ENCODE assay signal across 12 cellular contexts in genomic region chr1:197980457-197980856, GRCh38.
"Had no signal": no experiment of that assay in that cellular context is flagged by ENCODE, and none has a peak within 500 bp of the region (broad histone marks: within the 10 kb centered on the region; RNA-seq: fewer than 3 reads in every experiment).

No MANE protein-coding gene starts in this region.

- DNase-seq: activated CD4-positive, alpha-beta memory T cell treated with anti-CD3 and anti-CD28 coated beads, Interleukin-2, amount 10 ng/mL, durations not matched to agents 7 days and 5 days; activated CD4-positive, alpha-beta T cell treated with anti-CD3 and anti-CD28 coated beads for 4 hours; activated naive CD4-positive, alpha-beta T cell; activated naive CD8-positive, alpha-beta T cell treated with anti-CD3 and anti-CD28 coated beads for 36 hours; activated T-cell treated with anti-CD3 and anti-CD28 coated beads, Interleukin-2, amount 50 U/mL, for 1 hour; amniotic stem cell; effector memory CD8-positive, alpha-beta T cell; naive B cell; pancreas; sigmoid colon; stimulated activated CD4-positive, alpha-beta T cell treated with anti-CD3 and anti-CD28 coated beads, Interleukin-4, amount 100 ng/mL, for 24 hours; stimulated activated naive B cell treated with anti-CD40 and anti-IgM and Interleukin-4, amounts not matched to agents 10 μg/mL and 1 μg/mL and 100 μg/mL, for 72 hours had no signal
